10 cellular contexts compared by ENCODE assay signal in genomic region chr17:19727466-19728113, GRCh38. TPM values are rescaled to one million over a fixed set of nuclear protein-coding genes. Genes with fewer than 3 reads are reported as not detected.
DNase-seq lines count a peak whose midpoint lies in the region; ATAC-seq and TF ChIP-seq lines count a peak whose summit lies in the region.
"Had no signal": no experiment of that assay in that cellular context is flagged by ENCODE, and none has a peak within 500 bp of the region (broad histone marks: within the 10 kb centered on the region; RNA-seq: fewer than 3 reads in every experiment).

No MANE protein-coding gene starts in this region.

- ATAC-seq in HG03039 (IDR thresholded peaks at IDR 0.05; ENCODE audit: unreplicated experiment), result no peak
- no peak for ATAC-seq in GM18498 (IDR thresholded peaks at IDR 0.05; ENCODE audit: unreplicated experiment)
- ATAC-seq in GM21723 (IDR thresholded peaks at IDR 0.05; ENCODE audit: unreplicated experiment), result no peak

- DNase-seq in NCI-H1694 (lab: John Stamatoyannopoulos, UW) (peak; percentile 10), NCI-H1694 treated with DMSO at 0.1 percent for 48 hours (lab: John Stamatoyannopoulos, UW) (no peak), dermis microvascular lymphatic vessel endothelial cell (ENCODE audit: low read depth in 2 of 2) (peak; percentile 80 to 84), mesothelial cell of epicardium (ENCODE audit: low spot score in 2 of 2, unreplicated experiment in 2 of 2) (no peak), ureter (ENCODE audit: low spot score) (peak; percentile 73)

- peaks cover 3% of the 10 kb centered on the region for H3K27me3 Mint-ChIP-seq in mesothelial cell of epicardium (ENCODE audit: low read depth)
- H3K27me3 Mint-ChIP-seq: B cell, memory B cell had no signal

- TF ChIP-seq CTCF in mesothelial cell of epicardium (IDR thresholded peaks at IDR 0.05; ENCODE audit: unreplicated experiment), result no peak

- H3K9me3 Mint-ChIP-seq in mesothelial cell of epicardium, result no peaks in the 10 kb centered on the region
- H3K9me3 Mint-ChIP-seq: memory B cell had no signal

- no peaks in the 10 kb centered on the region for H3K36me3 Mint-ChIP-seq in mesothelial cell of epicardium
- H3K36me3 Mint-ChIP-seq: memory B cell had no signal

- H3K4me1 Mint-ChIP-seq in mesothelial cell of epicardium, result peaks cover 4% of the 10 kb centered on the region

- H3K27ac Mint-ChIP-seq in mesothelial cell of epicardium, result peak overlapping the region; percentile 12
- H3K27ac Mint-ChIP-seq: B cell, memory B cell had no signal

- H3K4me3 Mint-ChIP-seq in mesothelial cell of epicardium, result no peak overlapping the region
- H3K4me3 Mint-ChIP-seq: B cell, memory B cell had no signal

RNA-seq across cellular contexts. Expression of gene SLC47A2, which starts 11.2 kb away (rescaled TPM):
- not detected in 2 replicates for total RNA-seq in dermis microvascular lymphatic vessel endothelial cell
- total RNA-seq in mesothelial cell of epicardium, result not detected in 3 replicates
- not detected for total RNA-seq in ureter
- total RNA-seq: B cell had no signal

RNA-seq across cellular contexts. Expression of gene ALDH3A1, which starts 20.5 kb away (rescaled TPM):
- total RNA-seq in dermis microvascular lymphatic vessel endothelial cell (under 0.01 and 0.38 TPM in 2 replicates), mesothelial cell of epicardium (0.55 to 1.1 TPM (median 0.69 TPM) in 3 replicates), ureter (1.2 TPM)
- total RNA-seq: B cell had no signal

Comparison
In these comparisons a context has a peak if more than half of its experiments do, and no peak if none do; other contexts are left out.
1. DNase-seq: peak in NCI-H1694 (single experiment), dermis microvascular lymphatic vessel endothelial cell (2 of 2) and ureter (single experiment); none in NCI-H1694 treated with DMSO at 0.1 percent for 48 hours (single experiment) and mesothelial cell of epicardium (0 of 2).